17 cellular contexts compared by ENCODE assay signal in genomic region chr7:86320341-86320740, GRCh38.
A peak's percentile ranks its signal among the peaks of the same experiment; 100 is the strongest.
DNase-seq lines count a peak whose midpoint lies in the region; ATAC-seq and TF ChIP-seq lines count a peak whose summit lies in the region.
"Had no signal": no experiment of that assay in that cellular context is flagged by ENCODE, and none has a peak within 500 bp of the region (broad histone marks: within the 10 kb centered on the region; RNA-seq: fewer than 3 reads in every experiment).

No MANE protein-coding gene starts in this region.

- H3K36me3 ChIP-seq in neural progenitor cell (no peaks in the 10 kb centered on the region), body of pancreas (replicated peaks in 1 of 2; ENCODE audit: insufficient read depth in 1 of 2, low read depth in 2 of 2) (no peaks in the 10 kb centered on the region)
- H3K36me3 ChIP-seq: BE2C had no signal

- no peak overlapping the region for H3K4me3 Mint-ChIP-seq in neural progenitor cell
- H3K4me3 Mint-ChIP-seq in activated CD8-positive, alpha-beta T cell treated with anti-CD3 and anti-CD28 coated beads, Interleukin-2, amount 10 ng/mL, durations not matched to agents 7 days and 5 days, result no peak overlapping the region
- H3K4me3 Mint-ChIP-seq: CD4-positive, CD25-positive, alpha-beta regulatory T cell; CD8-positive, alpha-beta memory T cell; H9; IgD-negative memory B cell had no signal

- no peaks in the 10 kb centered on the region for H3K9me3 ChIP-seq in neural progenitor cell (ENCODE audit: low read depth)
- H3K9me3 ChIP-seq in body of pancreas, result no peaks in the 10 kb centered on the region
- H3K9me3 ChIP-seq: BE2C, Caco-2 had no signal

- peaks cover 24% of the 10 kb centered on the region for H3K4me1 Mint-ChIP-seq in neural progenitor cell
- no peaks in the 10 kb centered on the region for H3K4me1 Mint-ChIP-seq in activated CD8-positive, alpha-beta T cell treated with anti-CD3 and anti-CD28 coated beads, Interleukin-2, amount 10 ng/mL, durations not matched to agents 7 days and 5 days (ENCODE audit: low read depth)
- H3K4me1 Mint-ChIP-seq: CD4-positive, CD25-positive, alpha-beta regulatory T cell; CD8-positive, alpha-beta memory T cell; IgD-negative memory B cell had no signal

- H3K79me2 ChIP-seq in neural progenitor cell (ENCODE audit: low read depth), result no peaks in the 10 kb centered on the region

- peak; percentile 16 to 71 for DNase-seq in NCI-H2081 (lab: John Stamatoyannopoulos, UW)
- DNase-seq in NCI-H526 (lab: John Stamatoyannopoulos, UW), result peak; percentile 70 to 72
- DNase-seq in neural progenitor cell (ENCODE audit: low spot score), result no peak
- no peak for DNase-seq in body of pancreas
- no peak for DNase-seq in DMS79 (lab: John Stamatoyannopoulos, UW)
- no peak for DNase-seq in activated CD8-positive, alpha-beta T cell treated with anti-CD3 and anti-CD28 coated beads, Interleukin-2, amount 10 ng/mL, durations not matched to agents 7 days and 5 days
- DNase-seq: ACHN; BE2C; C1 segment of cervical spinal cord; Caco-2; CD4-positive, CD25-positive, alpha-beta regulatory T cell; CD8-positive, alpha-beta memory T cell; GDM1; GOT3; H9 had no signal

- TF ChIP-seq CTCF in neural progenitor cell (IDR thresholded peaks at IDR 0.05) (no peak), body of pancreas (IDR thresholded peaks at IDR 0.05) (no peak)

- intact Hi-C loops in body of pancreas (cut with DNase I), result no loop called here

- no peaks in the 10 kb centered on the region for H3K27me3 Mint-ChIP-seq in neural progenitor cell (ENCODE audit: insufficient read depth, low read depth)
- no peaks in the 10 kb centered on the region for H3K27me3 Mint-ChIP-seq in activated CD8-positive, alpha-beta T cell treated with anti-CD3 and anti-CD28 coated beads, Interleukin-2, amount 10 ng/mL, durations not matched to agents 7 days and 5 days (ENCODE audit: low read depth)
- H3K27me3 Mint-ChIP-seq: CD4-positive, CD25-positive, alpha-beta regulatory T cell; CD8-positive, alpha-beta memory T cell; IgD-negative memory B cell had no signal

- no peak overlapping the region for H2AFZ ChIP-seq in neural progenitor cell (replicated peaks)

- H3K4me3 ChIP-seq in neural progenitor cell (no peak overlapping the region), body of pancreas (no peak overlapping the region)

- H3K4me2 ChIP-seq in neural progenitor cell, result no peak overlapping the region

- H3K9me3 Mint-ChIP-seq in neural progenitor cell, result no peaks in the 10 kb centered on the region
- H3K9me3 Mint-ChIP-seq in activated CD8-positive, alpha-beta T cell treated with anti-CD3 and anti-CD28 coated beads, Interleukin-2, amount 10 ng/mL, durations not matched to agents 7 days and 5 days (ENCODE audit: insufficient read depth), result peaks cover 11% of the 10 kb centered on the region
- H3K9me3 Mint-ChIP-seq: H9 had no signal

- POLR2A ChIA-PET in activated CD8-positive, alpha-beta T cell treated with anti-CD3 and anti-CD28 coated beads, Interleukin-2, amount 10 ng/mL, durations not matched to agents 7 days and 5 days (lab: Charles Lee), result no interaction called here

- no peaks in the 10 kb centered on the region for H3F3A ChIP-seq in neural progenitor cell (ENCODE audit: low read depth)

- no peak overlapping the region for H3K27ac Mint-ChIP-seq in neural progenitor cell
- no peak overlapping the region for H3K27ac Mint-ChIP-seq in activated CD8-positive, alpha-beta T cell treated with anti-CD3 and anti-CD28 coated beads, Interleukin-2, amount 10 ng/mL, durations not matched to agents 7 days and 5 days
- H3K27ac Mint-ChIP-seq: CD4-positive, CD25-positive, alpha-beta regulatory T cell; CD8-positive, alpha-beta memory T cell; H9; IgD-negative memory B cell had no signal

- TF ChIP-seq POLR2A in body of pancreas (IDR thresholded peaks at IDR 0.05), result no peak

- peaks cover 13% of the 10 kb centered on the region for H3K4me1 ChIP-seq in neural progenitor cell
- no peaks in the 10 kb centered on the region for H3K4me1 ChIP-seq in body of pancreas
- H3K4me1 ChIP-seq: BE2C, Caco-2 had no signal

- H3K9ac ChIP-seq in neural progenitor cell, result no peak overlapping the region

- H3K27me3 ChIP-seq in neural progenitor cell (no peaks in the 10 kb centered on the region), body of pancreas (no peaks in the 10 kb centered on the region)
- H3K27me3 ChIP-seq: BE2C had no signal

- peak overlapping the region; percentile 5 for H3K27ac ChIP-seq in neural progenitor cell
- H3K27ac ChIP-seq in body of pancreas, result no peak overlapping the region

- CTCF ChIA-PET in activated CD8-positive, alpha-beta T cell treated with anti-CD3 and anti-CD28 coated beads, Interleukin-2, amount 10 ng/mL, durations not matched to agents 7 days and 5 days (lab: Charles Lee), result interaction anchor here (1.5 kb wide), 1 partner anchor 9 kb away, joined by 3 read pairs; no protein-coding TSS in a partner anchor

- no peaks in the 10 kb centered on the region for H3K36me3 Mint-ChIP-seq in neural progenitor cell
- H3K36me3 Mint-ChIP-seq in activated CD8-positive, alpha-beta T cell treated with anti-CD3 and anti-CD28 coated beads, Interleukin-2, amount 10 ng/mL, durations not matched to agents 7 days and 5 days (ENCODE audit: low read depth), result no peaks in the 10 kb centered on the region
- H3K36me3 Mint-ChIP-seq: CD4-positive, CD25-positive, alpha-beta regulatory T cell; CD8-positive, alpha-beta memory T cell; IgD-negative memory B cell had no signal

- H4K20me1 ChIP-seq in neural progenitor cell (ENCODE audit: low read depth), result no peaks in the 10 kb centered on the region

- no peak for ATAC-seq in body of pancreas
- no peak for ATAC-seq in activated CD8-positive, alpha-beta T cell treated with anti-CD3 and anti-CD28 coated beads, Interleukin-2, amount 10 ng/mL, durations not matched to agents 7 days and 5 days
- ATAC-seq: HepG2 had no signal

Comparison
In these comparisons a context has a peak if more than half of its experiments do, and no peak if none do; other contexts are left out.
1. DNase-seq: peak in NCI-H2081 (2 of 2) and NCI-H526 (2 of 2); none in neural progenitor cell (single experiment), body of pancreas (0 of 4), DMS79 (single experiment) and activated CD8-positive, alpha-beta T cell treated with anti-CD3 and anti-CD28 coated beads, Interleukin-2, amount 10 ng/mL, durations not matched to agents 7 days and 5 days (single experiment).